8 cellular contexts compared by ENCODE assay signal in genomic region chr7:43081603-43082002, GRCh38. TPM values are rescaled to one million over a fixed set of nuclear protein-coding genes. Genes with fewer than 3 reads are reported as not detected.
"Had no signal": no experiment of that assay in that cellular context is flagged by ENCODE, and none has a peak within 500 bp of the region (broad histone marks: within the 10 kb centered on the region; RNA-seq: fewer than 3 reads in every experiment).

No MANE protein-coding gene starts in this region.

- ATAC-seq: GM12878 had no signal

- FAIRE-seq: G401.6, GM12878, GM12891, GM12892, GM18507 had no signal

- DNase-seq: GDM1, GF-D8 had no signal

- H3K4me3 ChIP-seq: GM12878 had no signal

RNA-seq across cellular contexts. Expression of gene HECW1, which starts 30.8 kb away (rescaled TPM):
- total RNA-seq: G401 had no signal
